1 cellular context compared by ENCODE assay signal in genomic region chr9:128024761-128025308, GRCh38.
TF ChIP-seq lines count a peak whose summit lies in the region.

No MANE protein-coding gene starts in this region.

TF ChIP-seq in GM12878, 131 proteins besides CTCF, POLR2A, EP300 and RAD21:
- TF ChIP-seq, protein P1, sequence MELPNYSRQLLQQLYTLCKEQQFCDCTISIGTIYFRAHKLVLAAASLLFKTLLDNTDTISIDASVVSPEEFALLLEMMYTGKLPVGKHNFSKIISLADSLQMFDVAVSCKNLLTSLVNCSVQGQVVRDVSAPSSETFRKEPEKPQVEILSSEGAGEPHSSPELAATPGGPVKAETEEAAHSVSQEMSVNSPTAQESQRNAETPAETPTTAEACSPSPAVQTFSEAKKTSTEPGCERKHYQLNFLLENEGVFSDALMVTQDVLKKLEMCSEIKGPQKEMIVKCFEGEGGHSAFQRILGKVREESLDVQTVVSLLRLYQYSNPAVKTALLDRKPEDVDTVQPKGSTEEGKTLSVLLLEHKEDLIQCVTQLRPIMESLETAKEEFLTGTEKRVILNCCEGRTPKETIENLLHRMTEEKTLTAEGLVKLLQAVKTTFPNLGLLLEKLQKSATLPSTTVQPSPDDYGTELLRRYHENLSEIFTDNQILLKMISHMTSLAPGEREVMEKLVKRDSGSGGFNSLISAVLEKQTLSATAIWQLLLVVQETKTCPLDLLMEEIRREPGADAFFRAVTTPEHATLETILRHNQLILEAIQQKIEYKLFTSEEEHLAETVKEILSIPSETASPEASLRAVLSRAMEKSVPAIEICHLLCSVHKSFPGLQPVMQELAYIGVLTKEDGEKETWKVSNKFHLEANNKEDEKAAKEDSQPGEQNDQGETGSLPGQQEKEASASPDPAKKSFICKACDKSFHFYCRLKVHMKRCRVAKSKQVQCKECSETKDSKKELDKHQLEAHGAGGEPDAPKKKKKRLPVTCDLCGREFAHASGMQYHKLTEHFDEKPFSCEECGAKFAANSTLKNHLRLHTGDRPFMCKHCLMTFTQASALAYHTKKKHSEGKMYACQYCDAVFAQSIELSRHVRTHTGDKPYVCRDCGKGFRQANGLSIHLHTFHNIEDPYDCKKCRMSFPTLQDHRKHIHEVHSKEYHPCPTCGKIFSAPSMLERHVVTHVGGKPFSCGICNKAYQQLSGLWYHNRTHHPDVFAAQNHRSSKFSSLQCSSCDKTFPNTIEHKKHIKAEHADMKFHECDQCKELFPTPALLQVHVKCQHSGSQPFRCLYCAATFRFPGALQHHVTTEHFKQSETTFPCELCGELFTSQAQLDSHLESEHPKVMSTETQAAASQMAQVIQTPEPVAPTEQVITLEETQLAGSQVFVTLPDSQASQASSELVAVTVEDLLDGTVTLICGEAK (IDR thresholded peaks at IDR 0.05; ENCODE audit: borderline replicate concordance), result peak; percentile 84
- TF ChIP-seq ATF7 (IDR thresholded peaks at IDR 0.05; ENCODE audit: low read depth) (no peak), ZNF622 (IDR thresholded peaks at IDR 0.05) (no peak), ZNF217 (IDR thresholded peaks at IDR 0.05) (no peak)
